In genomic region chr5:139335811-139336210, GRCh38 we compare ENCODE assay signal across 1 cellular context.
TF ChIP-seq lines count a peak whose summit lies in the region.

No MANE protein-coding gene starts in this region.

TF ChIP-seq in HEK293, 187 proteins besides CTCF, POLR2A, EP300 and RAD21 (continued from another document):
- TF ChIP-seq ZNF580 (tag by site-specific recombination; IDR thresholded peaks at IDR 0.05) = peak; percentile 49; the same call in 1 of the 2 replicates
- no peak for TF ChIP-seq ZNF274 (IDR thresholded peaks at IDR 0.05; ENCODE audit: low read length)
- TF ChIP-seq ZNF274 (tag by site-specific recombination; IDR thresholded peaks at IDR 0.05; ENCODE audit: borderline replicate concordance) = no peak
- no peak for TF ChIP-seq ZNF335 (tag by site-specific recombination; conservative IDR thresholded peaks at IDR 0.05)
- 0 out of 2 replicates have a peak, but pooled peaks have one; percentile 16 for TF ChIP-seq ZNF24 (tag by site-specific recombination; IDR thresholded peaks at IDR 0.05)
- TF ChIP-seq TSHZ1 (tag by site-specific recombination; IDR thresholded peaks at IDR 0.05; ENCODE audit: borderline replicate concordance) = no peak
- TF ChIP-seq ZXDB (tag by site-specific recombination; IDR thresholded peaks at IDR 0.05) = no peak
